Comparison of ENCODE assay signal across 1 cellular context in the genomic region with DNA sequence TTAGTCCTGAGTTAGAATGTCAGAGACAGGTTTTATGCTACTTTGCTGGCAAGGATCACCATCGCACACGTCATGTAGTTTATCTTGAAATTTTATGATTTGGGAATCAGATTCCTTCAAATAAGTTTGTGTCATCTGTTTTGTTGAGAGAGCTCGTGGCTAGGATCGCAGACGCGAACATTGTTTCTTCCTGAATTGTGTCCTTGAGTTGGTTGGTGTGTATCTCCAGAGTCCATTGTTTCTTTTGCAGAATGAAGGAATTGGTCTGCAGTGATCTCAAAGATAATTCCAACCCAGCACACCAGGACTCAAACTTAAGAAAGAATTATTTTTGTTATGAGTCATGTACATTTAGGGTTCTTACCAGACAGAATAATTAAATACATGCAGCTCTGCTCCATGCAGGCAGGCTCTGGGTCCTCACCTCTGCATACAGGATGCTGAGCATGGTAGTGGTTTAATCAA.
TF ChIP-seq lines count a peak whose summit lies in the region.

No MANE protein-coding gene starts in this region.

TF ChIP-seq in SK-N-SH, 30 proteins besides CTCF, POLR2A, EP300 and RAD21 (continued from another document):
- TF ChIP-seq TCF12 (IDR thresholded peaks at IDR 0.05), result peak; percentile 90
- peak; percentile 5 for TF ChIP-seq CHD2 (IDR thresholded peaks at IDR 0.05; ENCODE audit: low read length, partially characterized antibody)
- TF ChIP-seq MXI1 (IDR thresholded peaks at IDR 0.05; ENCODE audit: low read depth, low read length), result no peak
- TF ChIP-seq FOXJ3 (CRISPR knock-in tag; IDR thresholded peaks at IDR 0.05), result no peak
- TF ChIP-seq MAX (IDR thresholded peaks at IDR 0.05; ENCODE audit: low read depth), result no peak; the same call in none of the 2 replicates
- TF ChIP-seq FOXM1 (IDR thresholded peaks at IDR 0.05; ENCODE audit: low read depth), result no peak; the same call in 1 of the 2 replicates
- TF ChIP-seq, protein P1, sequence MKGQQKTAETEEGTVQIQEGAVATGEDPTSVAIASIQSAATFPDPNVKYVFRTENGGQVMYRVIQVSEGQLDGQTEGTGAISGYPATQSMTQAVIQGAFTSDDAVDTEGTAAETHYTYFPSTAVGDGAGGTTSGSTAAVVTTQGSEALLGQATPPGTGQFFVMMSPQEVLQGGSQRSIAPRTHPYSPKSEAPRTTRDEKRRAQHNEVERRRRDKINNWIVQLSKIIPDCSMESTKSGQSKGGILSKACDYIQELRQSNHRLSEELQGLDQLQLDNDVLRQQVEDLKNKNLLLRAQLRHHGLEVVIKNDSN (IDR thresholded peaks at IDR 0.05; ENCODE audit: borderline replicate concordance, low read depth), result peak; percentile 33; the same call in 1 of the 2 replicates
- no peak for TF ChIP-seq NRF1 (IDR thresholded peaks at IDR 0.05; ENCODE audit: low read depth, low read length)
- peak; percentile 77 for TF ChIP-seq FOSL2 (IDR thresholded peaks at IDR 0.05; ENCODE audit: borderline replicate concordance, low read depth)
- TF ChIP-seq RFX5 (IDR thresholded peaks at IDR 0.05; ENCODE audit: low read length), result no peak
- TF ChIP-seq REST (IDR thresholded peaks at IDR 0.05; ENCODE audit: low read depth, low read length), result no peak
- TF ChIP-seq JUND (IDR thresholded peaks at IDR 0.05), result peak; percentile 84
- TF ChIP-seq YY1 (IDR thresholded peaks at IDR 0.05; ENCODE audit: low read depth), result 0 out of 2 replicates have a peak, but pooled peaks have one; percentile 4
- TF ChIP-seq ELF1 (IDR thresholded peaks at IDR 0.05), result no peak
- TF ChIP-seq POLR2AphosphoS5 (IDR thresholded peaks at IDR 0.05; ENCODE audit: low read depth, low read length), result no peak
- peak; percentile 76 for TF ChIP-seq NFIC (IDR thresholded peaks at IDR 0.05; ENCODE audit: borderline replicate concordance)
- TF ChIP-seq GABPA (IDR thresholded peaks at IDR 0.05; ENCODE audit: low read depth), result no peak
- no peak for TF ChIP-seq IRF3 (IDR thresholded peaks at IDR 0.05; ENCODE audit: low read depth, low read length)
- no peak for TF ChIP-seq SIN3A (IDR thresholded peaks at IDR 0.05; ENCODE audit: borderline replicate concordance, low read depth, low read length)
- TF ChIP-seq RCOR1 (IDR thresholded peaks at IDR 0.05; ENCODE audit: low read length), result 0 out of 2 replicates have a peak, but pooled peaks have one; percentile 4
- no peak for TF ChIP-seq EZH2phosphoT487 (IDR thresholded peaks at IDR 0.05; ENCODE audit: borderline replicate concordance, low read depth)
- 0 out of 2 replicates have a peak, but pooled peaks have one; percentile 22 for TF ChIP-seq TAF1 (IDR thresholded peaks at IDR 0.05; ENCODE audit: borderline replicate concordance, low read depth, low read length)
- TF ChIP-seq USF2 (IDR thresholded peaks at IDR 0.05; ENCODE audit: borderline replicate concordance, low read depth, low read length), result no peak
- no peak for TF ChIP-seq ZBTB33 (IDR thresholded peaks at IDR 0.05; ENCODE audit: borderline replicate concordance, low read depth)
TF ChIP-seq in SK-N-SH: peak in this region for 12.
